Comparison of ENCODE assay signal across 1 cellular context in the genomic region with DNA sequence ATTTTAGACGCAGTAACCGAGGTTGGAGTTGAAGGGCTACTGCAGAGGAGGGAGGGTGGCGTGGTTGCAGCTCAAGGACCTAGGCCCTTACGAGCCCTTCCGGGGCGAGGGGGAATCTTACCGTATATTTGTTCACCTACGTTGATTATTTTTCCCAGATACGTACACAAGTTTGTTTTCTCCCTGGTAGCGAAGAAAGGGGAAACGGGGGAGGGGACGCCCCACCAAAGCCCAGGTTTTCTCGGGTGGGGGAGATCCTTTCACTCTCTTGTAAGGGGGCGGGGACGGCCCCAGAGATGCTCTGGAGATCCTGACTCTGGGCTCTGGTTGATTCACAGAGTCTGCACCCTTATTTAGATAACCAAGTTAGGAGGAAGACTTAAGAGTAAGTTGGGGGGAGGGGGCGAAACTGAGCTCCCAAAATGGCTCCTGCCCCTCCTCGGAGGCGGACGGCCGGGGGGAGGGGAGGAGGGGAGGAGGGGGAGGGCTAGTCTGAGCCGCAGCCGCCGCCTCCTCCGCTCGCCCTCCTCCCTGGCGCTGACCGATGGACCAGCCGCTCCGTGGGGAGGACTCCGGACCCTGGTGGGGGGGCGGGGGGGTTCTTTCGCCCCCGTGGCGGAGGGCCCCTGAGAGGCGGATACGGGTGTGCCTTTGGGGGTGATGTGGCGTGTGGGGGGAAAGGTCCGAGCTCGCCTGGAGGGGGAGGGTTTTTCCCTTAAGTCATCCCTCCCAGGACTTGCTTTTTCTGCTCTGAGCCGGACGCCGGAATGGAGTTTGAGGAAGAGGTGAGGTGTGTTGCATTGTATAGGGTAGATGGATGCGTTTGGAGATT.
TF ChIP-seq lines count a peak whose summit lies in the region.

No MANE protein-coding gene starts in this region.

TF ChIP-seq in HepG2, 621 proteins besides CTCF, POLR2A, EP300 and RAD21 (continued from another document and continues in another):
- TF ChIP-seq, protein P1, sequence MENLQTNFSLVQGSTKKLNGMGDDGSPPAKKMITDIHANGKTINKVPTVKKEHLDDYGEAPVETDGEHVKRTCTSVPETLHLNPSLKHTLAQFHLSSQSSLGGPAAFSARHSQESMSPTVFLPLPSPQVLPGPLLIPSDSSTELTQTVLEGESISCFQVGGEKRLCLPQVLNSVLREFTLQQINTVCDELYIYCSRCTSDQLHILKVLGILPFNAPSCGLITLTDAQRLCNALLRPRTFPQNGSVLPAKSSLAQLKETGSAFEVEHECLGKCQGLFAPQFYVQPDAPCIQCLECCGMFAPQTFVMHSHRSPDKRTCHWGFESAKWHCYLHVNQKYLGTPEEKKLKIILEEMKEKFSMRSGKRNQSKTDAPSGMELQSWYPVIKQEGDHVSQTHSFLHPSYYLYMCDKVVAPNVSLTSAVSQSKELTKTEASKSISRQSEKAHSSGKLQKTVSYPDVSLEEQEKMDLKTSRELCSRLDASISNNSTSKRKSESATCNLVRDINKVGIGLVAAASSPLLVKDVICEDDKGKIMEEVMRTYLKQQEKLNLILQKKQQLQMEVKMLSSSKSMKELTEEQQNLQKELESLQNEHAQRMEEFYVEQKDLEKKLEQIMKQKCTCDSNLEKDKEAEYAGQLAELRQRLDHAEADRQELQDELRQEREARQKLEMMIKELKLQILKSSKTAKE (CRISPR knock-in tag; IDR thresholded peaks at IDR 0.05; ENCODE audit: borderline replicate concordance) = peak; percentile 31
- no peak for TF ChIP-seq CREM (IDR thresholded peaks at IDR 0.05)
- TF ChIP-seq CREM (CRISPR knock-in tag; IDR thresholded peaks at IDR 0.05) = no peak
- TF ChIP-seq NFIC (IDR thresholded peaks at IDR 0.05; ENCODE audit: low read length) = no peak
- TF ChIP-seq BRD4 (CRISPR knock-in tag; IDR thresholded peaks at IDR 0.05) = peak; percentile 4; the same call in 1 of the 2 replicates
- no peak for TF ChIP-seq DR1 (CRISPR knock-in tag; IDR thresholded peaks at IDR 0.05)
- TF ChIP-seq ETV5 (CRISPR knock-in tag; IDR thresholded peaks at IDR 0.05; ENCODE audit: borderline replicate concordance) = peak; percentile 4; the same call in 1 of the 2 replicates
- 0 out of 2 replicates have a peak, but pooled peaks have one; percentile 20 for TF ChIP-seq KDM6A (CRISPR knock-in tag; IDR thresholded peaks at IDR 0.05; ENCODE audit: low read depth)
- no peak for TF ChIP-seq ZNF296 (CRISPR knock-in tag; conservative IDR thresholded peaks at IDR 0.05)
- peak; percentile 45 for TF ChIP-seq TBL1XR1 (IDR thresholded peaks at IDR 0.05; ENCODE audit: borderline replicate concordance, low read length, partially characterized antibody)
- 0 out of 2 replicates have a peak, but pooled peaks have one; percentile 36 for TF ChIP-seq ZNF607 (CRISPR knock-in tag; IDR thresholded peaks at IDR 0.05; ENCODE audit: borderline replicate concordance)
- TF ChIP-seq GLI4 (CRISPR knock-in tag; IDR thresholded peaks at IDR 0.05; ENCODE audit: borderline replicate concordance) = no peak
- TF ChIP-seq, protein P2, sequence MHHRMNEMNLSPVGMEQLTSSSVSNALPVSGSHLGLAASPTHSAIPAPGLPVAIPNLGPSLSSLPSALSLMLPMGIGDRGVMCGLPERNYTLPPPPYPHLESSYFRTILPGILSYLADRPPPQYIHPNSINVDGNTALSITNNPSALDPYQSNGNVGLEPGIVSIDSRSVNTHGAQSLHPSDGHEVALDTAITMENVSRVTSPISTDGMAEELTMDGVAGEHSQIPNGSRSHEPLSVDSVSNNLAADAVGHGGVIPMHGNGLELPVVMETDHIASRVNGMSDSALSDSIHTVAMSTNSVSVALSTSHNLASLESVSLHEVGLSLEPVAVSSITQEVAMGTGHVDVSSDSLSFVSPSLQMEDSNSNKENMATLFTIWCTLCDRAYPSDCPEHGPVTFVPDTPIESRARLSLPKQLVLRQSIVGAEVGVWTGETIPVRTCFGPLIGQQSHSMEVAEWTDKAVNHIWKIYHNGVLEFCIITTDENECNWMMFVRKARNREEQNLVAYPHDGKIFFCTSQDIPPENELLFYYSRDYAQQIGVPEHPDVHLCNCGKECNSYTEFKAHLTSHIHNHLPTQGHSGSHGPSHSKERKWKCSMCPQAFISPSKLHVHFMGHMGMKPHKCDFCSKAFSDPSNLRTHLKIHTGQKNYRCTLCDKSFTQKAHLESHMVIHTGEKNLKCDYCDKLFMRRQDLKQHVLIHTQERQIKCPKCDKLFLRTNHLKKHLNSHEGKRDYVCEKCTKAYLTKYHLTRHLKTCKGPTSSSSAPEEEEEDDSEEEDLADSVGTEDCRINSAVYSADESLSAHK (CRISPR knock-in tag; IDR thresholded peaks at IDR 0.05; ENCODE audit: borderline replicate concordance) = 0 out of 2 replicates have a peak, but pooled peaks have one; percentile 45
- TF ChIP-seq ZNF768 (CRISPR knock-in tag; IDR thresholded peaks at IDR 0.05) = 0 out of 2 replicates have a peak, but pooled peaks have one; percentile 28
- no peak for TF ChIP-seq SP1 (IDR thresholded peaks at IDR 0.05)
- 0 out of 2 replicates have a peak, but pooled peaks have one; percentile 35 for TF ChIP-seq SP1 (CRISPR knock-in tag; IDR thresholded peaks at IDR 0.05)
- TF ChIP-seq, protein P3, sequence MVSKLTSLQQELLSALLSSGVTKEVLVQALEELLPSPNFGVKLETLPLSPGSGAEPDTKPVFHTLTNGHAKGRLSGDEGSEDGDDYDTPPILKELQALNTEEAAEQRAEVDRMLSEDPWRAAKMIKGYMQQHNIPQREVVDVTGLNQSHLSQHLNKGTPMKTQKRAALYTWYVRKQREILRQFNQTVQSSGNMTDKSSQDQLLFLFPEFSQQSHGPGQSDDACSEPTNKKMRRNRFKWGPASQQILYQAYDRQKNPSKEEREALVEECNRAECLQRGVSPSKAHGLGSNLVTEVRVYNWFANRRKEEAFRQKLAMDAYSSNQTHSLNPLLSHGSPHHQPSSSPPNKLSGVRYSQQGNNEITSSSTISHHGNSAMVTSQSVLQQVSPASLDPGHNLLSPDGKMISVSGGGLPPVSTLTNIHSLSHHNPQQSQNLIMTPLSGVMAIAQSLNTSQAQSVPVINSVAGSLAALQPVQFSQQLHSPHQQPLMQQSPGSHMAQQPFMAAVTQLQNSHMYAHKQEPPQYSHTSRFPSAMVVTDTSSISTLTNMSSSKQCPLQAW (CRISPR knock-in tag; IDR thresholded peaks at IDR 0.05) = 0 out of 2 replicates have a peak, but pooled peaks have one; percentile 10
- no peak for TF ChIP-seq KMT2B (CRISPR knock-in tag; IDR thresholded peaks at IDR 0.05)
- 0 out of 2 replicates have a peak, but pooled peaks have one; percentile 13 for TF ChIP-seq SIX1 (CRISPR knock-in tag; IDR thresholded peaks at IDR 0.05; ENCODE audit: borderline replicate concordance)
- no peak for TF ChIP-seq PHF8 (CRISPR knock-in tag; IDR thresholded peaks at IDR 0.05)
- 0 out of 2 replicates have a peak, but pooled peaks have one; percentile 32 for TF ChIP-seq ZMAT3 (CRISPR knock-in tag; conservative IDR thresholded peaks at IDR 0.05)
- no peak for TF ChIP-seq ATM (IDR thresholded peaks at IDR 0.05; ENCODE audit: borderline replicate concordance)
- TF ChIP-seq, protein P4, sequence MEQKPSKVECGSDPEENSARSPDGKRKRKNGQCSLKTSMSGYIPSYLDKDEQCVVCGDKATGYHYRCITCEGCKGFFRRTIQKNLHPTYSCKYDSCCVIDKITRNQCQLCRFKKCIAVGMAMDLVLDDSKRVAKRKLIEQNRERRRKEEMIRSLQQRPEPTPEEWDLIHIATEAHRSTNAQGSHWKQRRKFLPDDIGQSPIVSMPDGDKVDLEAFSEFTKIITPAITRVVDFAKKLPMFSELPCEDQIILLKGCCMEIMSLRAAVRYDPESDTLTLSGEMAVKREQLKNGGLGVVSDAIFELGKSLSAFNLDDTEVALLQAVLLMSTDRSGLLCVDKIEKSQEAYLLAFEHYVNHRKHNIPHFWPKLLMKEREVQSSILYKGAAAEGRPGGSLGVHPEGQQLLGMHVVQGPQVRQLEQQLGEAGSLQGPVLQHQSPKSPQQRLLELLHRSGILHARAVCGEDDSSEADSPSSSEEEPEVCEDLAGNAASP (CRISPR knock-in tag; IDR thresholded peaks at IDR 0.05; ENCODE audit: borderline replicate concordance) = 0 out of 2 replicates have a peak, but pooled peaks have one; percentile 2
- TF ChIP-seq ZNF746 (CRISPR knock-in tag; IDR thresholded peaks at IDR 0.05) = peak; percentile 92
- TF ChIP-seq ZNF563 (CRISPR knock-in tag; IDR thresholded peaks at IDR 0.05) = peak; percentile 27; the same call in 1 of the 2 replicates
- TF ChIP-seq, protein P5, sequence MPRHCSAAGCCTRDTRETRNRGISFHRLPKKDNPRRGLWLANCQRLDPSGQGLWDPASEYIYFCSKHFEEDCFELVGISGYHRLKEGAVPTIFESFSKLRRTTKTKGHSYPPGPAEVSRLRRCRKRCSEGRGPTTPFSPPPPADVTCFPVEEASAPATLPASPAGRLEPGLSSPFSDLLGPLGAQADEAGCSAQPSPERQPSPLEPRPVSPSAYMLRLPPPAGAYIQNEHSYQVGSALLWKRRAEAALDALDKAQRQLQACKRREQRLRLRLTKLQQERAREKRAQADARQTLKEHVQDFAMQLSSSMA (CRISPR knock-in tag; IDR thresholded peaks at IDR 0.05) = peak; percentile 10; the same call in 1 of the 2 replicates
- TF ChIP-seq PCBP1 (IDR thresholded peaks at IDR 0.05; ENCODE audit: borderline replicate concordance, low read depth, low read length) = 0 out of 2 replicates have a peak, but pooled peaks have one; percentile 79
- TF ChIP-seq DNMT3B (CRISPR knock-in tag; conservative IDR thresholded peaks at IDR 0.05) = peak; percentile 88; the same call in 1 of the 2 replicates
- TF ChIP-seq NR2C2 (CRISPR knock-in tag; IDR thresholded peaks at IDR 0.05; ENCODE audit: borderline replicate concordance) = peak; percentile 14; the same call in 1 of the 2 replicates
- 0 out of 2 replicates have a peak, but pooled peaks have one; percentile 10 for TF ChIP-seq KLF12 (CRISPR knock-in tag; IDR thresholded peaks at IDR 0.05; ENCODE audit: borderline replicate concordance)
- peak; percentile 66 for TF ChIP-seq SP5 (CRISPR knock-in tag; IDR thresholded peaks at IDR 0.05; ENCODE audit: borderline replicate concordance, low read depth)
- TF ChIP-seq ZNF335 (CRISPR knock-in tag; IDR thresholded peaks at IDR 0.05) = peak; percentile 6; the same call in 1 of the 2 replicates
- TF ChIP-seq ZNF549 (CRISPR knock-in tag; IDR thresholded peaks at IDR 0.05) = no peak
- TF ChIP-seq IRF2 (CRISPR knock-in tag; IDR thresholded peaks at IDR 0.05) = no peak
- TF ChIP-seq PPARG (CRISPR knock-in tag; conservative IDR thresholded peaks at IDR 0.05) = no peak
- TF ChIP-seq ZNF350 (CRISPR knock-in tag; IDR thresholded peaks at IDR 0.05; ENCODE audit: borderline replicate concordance, low read depth) = 0 out of 2 replicates have a peak, but pooled peaks have one; percentile 13
- TF ChIP-seq RBFOX2 (IDR thresholded peaks at IDR 0.05; ENCODE audit: low read depth, low read length) = peak; percentile 69
- TF ChIP-seq RXRB (CRISPR knock-in tag; IDR thresholded peaks at IDR 0.05; ENCODE audit: borderline replicate concordance) = no peak
- TF ChIP-seq HNRNPL (IDR thresholded peaks at IDR 0.05; ENCODE audit: low read depth, low read length) = peak; percentile 13; the same call in 1 of the 2 replicates
- TF ChIP-seq, protein P6, sequence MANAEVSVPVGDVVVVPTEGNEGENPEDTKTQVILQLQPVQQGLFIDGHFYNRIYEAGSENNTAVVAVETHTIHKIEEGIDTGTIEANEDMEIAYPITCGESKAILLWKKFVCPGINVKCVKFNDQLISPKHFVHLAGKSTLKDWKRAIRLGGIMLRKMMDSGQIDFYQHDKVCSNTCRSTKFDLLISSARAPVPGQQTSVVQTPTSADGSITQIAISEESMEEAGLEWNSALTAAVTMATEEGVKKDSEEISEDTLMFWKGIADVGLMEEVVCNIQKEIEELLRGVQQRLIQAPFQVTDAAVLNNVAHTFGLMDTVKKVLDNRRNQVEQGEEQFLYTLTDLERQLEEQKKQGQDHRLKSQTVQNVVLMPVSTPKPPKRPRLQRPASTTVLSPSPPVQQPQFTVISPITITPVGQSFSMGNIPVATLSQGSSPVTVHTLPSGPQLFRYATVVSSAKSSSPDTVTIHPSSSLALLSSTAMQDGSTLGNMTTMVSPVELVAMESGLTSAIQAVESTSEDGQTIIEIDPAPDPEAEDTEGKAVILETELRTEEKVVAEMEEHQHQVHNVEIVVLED (CRISPR knock-in tag; IDR thresholded peaks at IDR 0.05; ENCODE audit: borderline replicate concordance) = peak; percentile 11
- TF ChIP-seq, protein P7, sequence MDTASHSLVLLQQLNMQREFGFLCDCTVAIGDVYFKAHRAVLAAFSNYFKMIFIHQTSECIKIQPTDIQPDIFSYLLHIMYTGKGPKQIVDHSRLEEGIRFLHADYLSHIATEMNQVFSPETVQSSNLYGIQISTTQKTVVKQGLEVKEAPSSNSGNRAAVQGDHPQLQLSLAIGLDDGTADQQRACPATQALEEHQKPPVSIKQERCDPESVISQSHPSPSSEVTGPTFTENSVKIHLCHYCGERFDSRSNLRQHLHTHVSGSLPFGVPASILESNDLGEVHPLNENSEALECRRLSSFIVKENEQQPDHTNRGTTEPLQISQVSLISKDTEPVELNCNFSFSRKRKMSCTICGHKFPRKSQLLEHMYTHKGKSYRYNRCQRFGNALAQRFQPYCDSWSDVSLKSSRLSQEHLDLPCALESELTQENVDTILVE (CRISPR knock-in tag; IDR thresholded peaks at IDR 0.05) = 0 out of 2 replicates have a peak, but pooled peaks have one; percentile 14
- peak; percentile 52 for TF ChIP-seq HNF4A (CRISPR knock-in tag; IDR thresholded peaks at IDR 0.05)
- TF ChIP-seq ZNF672 (CRISPR knock-in tag; IDR thresholded peaks at IDR 0.05) = no peak
- TF ChIP-seq, protein P8, sequence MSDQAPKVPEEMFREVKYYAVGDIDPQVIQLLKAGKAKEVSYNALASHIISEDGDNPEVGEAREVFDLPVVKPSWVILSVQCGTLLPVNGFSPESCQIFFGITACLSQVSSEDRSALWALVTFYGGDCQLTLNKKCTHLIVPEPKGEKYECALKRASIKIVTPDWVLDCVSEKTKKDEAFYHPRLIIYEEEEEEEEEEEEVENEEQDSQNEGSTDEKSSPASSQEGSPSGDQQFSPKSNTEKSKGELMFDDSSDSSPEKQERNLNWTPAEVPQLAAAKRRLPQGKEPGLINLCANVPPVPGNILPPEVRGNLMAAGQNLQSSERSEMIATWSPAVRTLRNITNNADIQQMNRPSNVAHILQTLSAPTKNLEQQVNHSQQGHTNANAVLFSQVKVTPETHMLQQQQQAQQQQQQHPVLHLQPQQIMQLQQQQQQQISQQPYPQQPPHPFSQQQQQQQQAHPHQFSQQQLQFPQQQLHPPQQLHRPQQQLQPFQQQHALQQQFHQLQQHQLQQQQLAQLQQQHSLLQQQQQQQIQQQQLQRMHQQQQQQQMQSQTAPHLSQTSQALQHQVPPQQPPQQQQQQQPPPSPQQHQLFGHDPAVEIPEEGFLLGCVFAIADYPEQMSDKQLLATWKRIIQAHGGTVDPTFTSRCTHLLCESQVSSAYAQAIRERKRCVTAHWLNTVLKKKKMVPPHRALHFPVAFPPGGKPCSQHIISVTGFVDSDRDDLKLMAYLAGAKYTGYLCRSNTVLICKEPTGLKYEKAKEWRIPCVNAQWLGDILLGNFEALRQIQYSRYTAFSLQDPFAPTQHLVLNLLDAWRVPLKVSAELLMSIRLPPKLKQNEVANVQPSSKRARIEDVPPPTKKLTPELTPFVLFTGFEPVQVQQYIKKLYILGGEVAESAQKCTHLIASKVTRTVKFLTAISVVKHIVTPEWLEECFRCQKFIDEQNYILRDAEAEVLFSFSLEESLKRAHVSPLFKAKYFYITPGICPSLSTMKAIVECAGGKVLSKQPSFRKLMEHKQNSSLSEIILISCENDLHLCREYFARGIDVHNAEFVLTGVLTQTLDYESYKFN (CRISPR knock-in tag; conservative IDR thresholded peaks at IDR 0.05) = peak; percentile 65
- no peak for TF ChIP-seq ZNF773 (CRISPR knock-in tag; IDR thresholded peaks at IDR 0.05; ENCODE audit: borderline replicate concordance)
- 0 out of 2 replicates have a peak, but pooled peaks have one; percentile 63 for TF ChIP-seq ZNF30 (CRISPR knock-in tag; IDR thresholded peaks at IDR 0.05)
- TF ChIP-seq CHCHD3 (CRISPR knock-in tag; IDR thresholded peaks at IDR 0.05) = 0 out of 2 replicates have a peak, but pooled peaks have one; percentile 12
- TF ChIP-seq KDM5B (CRISPR knock-in tag; IDR thresholded peaks at IDR 0.05; ENCODE audit: borderline replicate concordance) = 0 out of 2 replicates have a peak, but pooled peaks have one; percentile 23
